Comparison of ENCODE assay signal across 14 cellular contexts in the genomic region with DNA sequence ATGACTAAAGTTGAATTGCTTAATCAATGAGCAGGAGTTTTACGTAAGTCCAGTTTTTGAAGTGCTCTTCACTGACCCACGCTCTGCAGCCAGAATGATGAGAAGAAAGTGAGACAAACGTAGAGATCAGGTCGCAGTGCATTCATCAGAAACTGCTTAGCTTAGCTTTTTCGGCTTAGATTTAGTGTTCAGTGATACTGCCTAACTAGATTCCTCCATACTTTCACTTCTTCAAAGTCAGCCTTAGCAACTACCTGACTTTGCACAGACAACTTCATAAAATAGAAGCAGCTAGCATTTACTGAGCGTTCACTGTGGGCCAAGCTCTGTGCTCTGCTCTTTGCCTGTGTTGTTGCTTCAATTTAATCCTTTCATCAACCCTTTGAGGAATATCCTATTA.
"Had no signal": no experiment of that assay in that cellular context is flagged by ENCODE, and none has a peak within 500 bp of the region (broad histone marks: within the 10 kb centered on the region; RNA-seq: fewer than 3 reads in every experiment).

No MANE protein-coding gene starts in this region.

- H3K9me3 ChIP-seq: ascending aorta, esophagus muscularis mucosa, lower lobe of right lung, tibial artery had no signal

- FAIRE-seq: endometrium had no signal

- H3K27me3 ChIP-seq: ascending aorta, cardiac muscle cell, esophagus muscularis mucosa, tibial artery had no signal

- DNase-seq: activated CD8-positive, alpha-beta memory T cell treated with anti-CD3 and anti-CD28 coated beads, Interleukin-2, amount 50 U/mL, for 4 hours; activated CD8-positive, alpha-beta T cell treated with anti-CD3 and anti-CD28 coated beads for 36 hours; activated naive CD4-positive, alpha-beta T cell; activated T-cell treated with anti-CD3 and anti-CD28 coated beads, Interleukin-2, amount 50 U/mL, for 72 hours; foreskin fibroblast; immature natural killer cell; lower lobe of right lung; naive thymus-derived CD4-positive, alpha-beta T cell; tibial artery had no signal

- H3K36me3 ChIP-seq: ascending aorta, cardiac muscle cell, esophagus muscularis mucosa, lower lobe of right lung, tibial artery had no signal

- ATAC-seq: activated CD8-positive, alpha-beta T cell treated with anti-CD3 and anti-CD28 coated beads for 36 hours; activated T-cell treated with anti-CD3 and anti-CD28 coated beads, Interleukin-2, amount 50 U/mL, for 72 hours; naive thymus-derived CD4-positive, alpha-beta T cell had no signal

- H3K4me3 ChIP-seq: ascending aorta, cardiac muscle cell, esophagus muscularis mucosa, lower lobe of right lung, skin epidermis, tibial artery had no signal

- H3K4me1 ChIP-seq: ascending aorta, esophagus muscularis mucosa, lower lobe of right lung, tibial artery had no signal

- H3K27ac ChIP-seq: ascending aorta, cardiac muscle cell, esophagus muscularis mucosa, lower lobe of right lung, skin epidermis, tibial artery had no signal
